ENCODE assay signal across 30 cellular contexts in the genomic region with DNA sequence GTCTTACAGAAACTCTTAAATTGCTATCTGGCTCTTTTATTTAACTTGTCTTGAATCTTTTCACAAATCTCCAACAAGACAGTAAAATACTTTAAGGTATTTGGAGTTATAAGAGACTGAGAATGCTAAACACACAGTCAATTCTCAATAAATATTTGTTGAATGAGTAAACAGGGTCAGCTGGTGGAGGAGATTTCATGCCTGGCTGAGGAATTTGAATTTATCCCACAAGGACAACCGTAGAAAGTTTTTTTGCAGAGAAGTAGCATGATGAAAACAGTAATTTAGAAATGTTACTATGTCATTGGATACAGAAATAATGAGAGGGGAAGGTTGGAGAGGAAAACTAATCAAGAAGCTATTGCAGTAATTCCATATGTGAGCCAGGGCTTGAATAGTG.
DNase-seq lines count a peak whose midpoint lies in the region; ATAC-seq and TF ChIP-seq lines count a peak whose summit lies in the region.
"Had no signal": no experiment of that assay in that cellular context is flagged by ENCODE, and none has a peak within 500 bp of the region (broad histone marks: within the 10 kb centered on the region; RNA-seq: fewer than 3 reads in every experiment).

No MANE protein-coding gene starts in this region.

- H3K36me3 ChIP-seq in SJCRH30: no peaks in the 10 kb centered on the region
- H3K36me3 ChIP-seq: BE2C, vagina had no signal

- intact Hi-C loops in Calu3 (cut with micrococcal nuclease; ENCODE audit: unreplicated experiment): no loop called here
- intact Hi-C loops in CD14-positive monocyte (cut with micrococcal nuclease): no loop called here

- H3K36me3 Mint-ChIP-seq in Calu3 (ENCODE audit: insufficient read depth, unreplicated experiment) (no peaks in the 10 kb centered on the region), CD14-positive monocyte (no peaks in the 10 kb centered on the region)
- H3K36me3 Mint-ChIP-seq: activated naive CD8-positive, alpha-beta T cell had no signal

- BruUV-seq in Calu3 (replicated peaks; lab: Mats Ljungman, UMichigan): no TSS peak

- H3K27ac Mint-ChIP-seq in Calu3 (ENCODE audit: unreplicated experiment): no peak overlapping the region
- H3K27ac Mint-ChIP-seq in CD14-positive monocyte: no peak overlapping the region
- H3K27ac Mint-ChIP-seq: activated CD4-positive, alpha-beta T cell treated with anti-CD3 and anti-CD28 coated beads, Interleukin-2, amount 10 ng/mL, durations not matched to agents 7 days and 5 days; activated naive CD8-positive, alpha-beta T cell; dendritic cell treated with granulocyte-macrophage colony-stimulating factor and Interleukin-4, amounts not matched to agents 40 ng/mL and 50 ng/mL, for 4 days; nephron; stimulated activated naive CD8-positive, alpha-beta T cell treated with anti-CD3 and anti-CD28 coated beads, Interleukin-15, Interleukin-2, amounts not matched to agents 100 ng/mL and 50 ng/mL, for 24 hours had no signal

- ATAC-seq in GM18870 (IDR thresholded peaks at IDR 0.05; ENCODE audit: unreplicated experiment): no peak
- ATAC-seq: esophagus mucosa had no signal

- TF ChIP-seq CTCF in Calu3 (IDR thresholded peaks at IDR 0.05; ENCODE audit: unreplicated experiment) (no peak), CD14-positive monocyte (IDR thresholded peaks at IDR 0.05) (no peak)

- peak overlapping the region; percentile 66 for H3K27ac ChIP-seq in SJCRH30
- H3K27ac ChIP-seq: testis, vagina had no signal

- H3K27me3 Mint-ChIP-seq in Calu3 (ENCODE audit: unreplicated experiment): no peaks in the 10 kb centered on the region
- H3K27me3 Mint-ChIP-seq in CD14-positive monocyte (ENCODE audit: low read depth in 3 of 3): peaks cover 0 to 6% (median 3%) of the 10 kb centered on the region in 3 donors
- H3K27me3 Mint-ChIP-seq: activated CD4-positive, alpha-beta T cell treated with anti-CD3 and anti-CD28 coated beads, Interleukin-2, amount 10 ng/mL, durations not matched to agents 7 days and 5 days; activated naive CD8-positive, alpha-beta T cell; stimulated activated naive CD8-positive, alpha-beta T cell treated with anti-CD3 and anti-CD28 coated beads, Interleukin-15, Interleukin-2, amounts not matched to agents 100 ng/mL and 50 ng/mL, for 24 hours had no signal

- H3K9me3 ChIP-seq in SJCRH30 (replicated peaks): no peaks in the 10 kb centered on the region
- H3K9me3 ChIP-seq: BE2C, testis, vagina had no signal

- DNase-seq in AG20443 (ENCODE audit: low spot score) (peak; percentile 30), SJCRH30 (peak in 1 of 2 experiments; percentile 28), epidermal melanocyte (ENCODE audit: insufficient read length, low spot score) (peak; percentile 41), non-pigmented ciliary epithelial cell (ENCODE audit: low read depth) (peak; percentile 14), Calu3 (no peak), NCI-H2196 treated with DMSO at 0.1 percent for 48 hours (lab: John Stamatoyannopoulos, UW; ENCODE audit: unreplicated experiment) (no peak), CD14-positive monocyte (ENCODE audit: low spot score) (no peak)
- DNase-seq: activated CD4-positive, alpha-beta T cell treated with anti-CD3 and anti-CD28 coated beads, Interleukin-2, amount 10 ng/mL, durations not matched to agents 7 days and 5 days; activated effector memory CD4-positive, alpha-beta T cell treated with anti-CD3 and anti-CD28 coated beads, Interleukin-2, amount 50 U/mL, for 16 hours; activated T-cell treated with anti-CD3 and anti-CD28 coated beads, Interleukin-2, amount 50 U/mL, for 1 hour; aorta; BE2C; central memory CD4-positive, alpha-beta T cell; DMS79; IMR-90; NCI-H1048; NCI-H1694; NCI-H446; NCI-H82; retina; stimulated activated CD4-positive, alpha-beta T cell treated with anti-CD3 and anti-CD28 coated beads, Interleukin-1b, Interleukin-23, amount 100 ng/mL, for 48 hours; testis had no signal

- CTCF ChIA-PET in Calu3 (lab: Charles Lee): no interaction called here

- H3K9me3 Mint-ChIP-seq in Calu3 (ENCODE audit: low read depth, unreplicated experiment): no peaks in the 10 kb centered on the region
- H3K9me3 Mint-ChIP-seq in CD14-positive monocyte: peaks cover 4 to 21% (median 11%) of the 10 kb centered on the region in 7 donors

- no peak overlapping the region for H3K4me3 ChIP-seq in SJCRH30
- H3K4me3 ChIP-seq: lung, testis, vagina had no signal

- no peaks in the 10 kb centered on the region for H3K27me3 ChIP-seq in SJCRH30
- H3K27me3 ChIP-seq: BE2C, testis, vagina had no signal

- H3K4me3 Mint-ChIP-seq in Calu3 (ENCODE audit: low read depth, unreplicated experiment) (no peak overlapping the region), CD14-positive monocyte (no peak overlapping the region)
- H3K4me3 Mint-ChIP-seq: activated CD4-positive, alpha-beta T cell treated with anti-CD3 and anti-CD28 coated beads, Interleukin-2, amount 10 ng/mL, durations not matched to agents 7 days and 5 days; activated naive CD8-positive, alpha-beta T cell; dendritic cell treated with granulocyte-macrophage colony-stimulating factor and Interleukin-4, amounts not matched to agents 40 ng/mL and 50 ng/mL, for 4 days; nephron; stimulated activated naive CD8-positive, alpha-beta T cell treated with anti-CD3 and anti-CD28 coated beads, Interleukin-15, Interleukin-2, amounts not matched to agents 100 ng/mL and 50 ng/mL, for 24 hours had no signal

- H3K4me1 Mint-ChIP-seq in Calu3 (ENCODE audit: low read depth, unreplicated experiment): no peaks in the 10 kb centered on the region
- H3K4me1 Mint-ChIP-seq in CD14-positive monocyte: no peaks in the 10 kb centered on the region
- H3K4me1 Mint-ChIP-seq: activated CD4-positive, alpha-beta T cell treated with anti-CD3 and anti-CD28 coated beads, Interleukin-2, amount 10 ng/mL, durations not matched to agents 7 days and 5 days had no signal

- peaks cover 25% of the 10 kb centered on the region for H3K4me1 ChIP-seq in SJCRH30
- H3K4me1 ChIP-seq: BE2C, testis, vagina had no signal

Comparison
In these comparisons a context has a peak if more than half of its experiments do, and no peak if none do; other contexts are left out.
1. DNase-seq: peak in AG20443 (single experiment), epidermal melanocyte (single experiment) and non-pigmented ciliary epithelial cell (single experiment); none in Calu3 (single experiment), NCI-H2196 treated with DMSO at 0.1 percent for 48 hours (single experiment) and CD14-positive monocyte (single experiment).